In genomic region chr15:66292261-66293084, GRCh38 we compare ENCODE assay signal across 8 cellular contexts. TPM values are rescaled to one million over a fixed set of nuclear protein-coding genes. Genes with fewer than 3 reads are reported as not detected.
DNase-seq lines count a peak whose midpoint lies in the region; ATAC-seq and TF ChIP-seq lines count a peak whose summit lies in the region.

No MANE protein-coding gene starts in this region.

- no peaks in the 10 kb centered on the region for H3K9me3 Mint-ChIP-seq in memory B cell

- peak overlapping the region; percentile 43 for H3K4me3 ChIP-seq in cardiac muscle cell
- H3K4me3 ChIP-seq in astrocyte of the cerebellum (ENCODE audit: low read depth, low read length): peak overlapping the region; percentile 51
- H3K4me3 ChIP-seq in uterus: peak overlapping the region; percentile 50 to 78

- TF ChIP-seq CTCF in cardiac muscle cell (IDR thresholded peaks at IDR 0.05; ENCODE audit: low read depth, low read length) (no peak), astrocyte of the cerebellum (IDR thresholded peaks at IDR 0.05; ENCODE audit: low read depth, low read length, missing control alignments) (no peak), uterus (IDR thresholded peaks at IDR 0.05) (no peak)

- intact Hi-C loops in cardiac septum (cut with DNase I): loop anchor here (5.0 to 10.0 kb wide), 3 partner anchors 92 to 658 kb away; partner anchors contain the start of gene MAP2K1
- intact Hi-C loops in uterus (cut with DNase I; ENCODE audit: low total_unique reads): no loop called here

- no peak overlapping the region for H3K27ac ChIP-seq in cardiac muscle cell
- peak overlapping the region; percentile 90 to 94 for H3K27ac ChIP-seq in uterus

- H3K27me3 ChIP-seq in cardiac muscle cell (peaks cover 2% of the 10 kb centered on the region), uterus (no peaks in the 10 kb centered on the region)

- DNase-seq in cardiac muscle cell (ENCODE audit: low read depth in 1 of 2, low spot score in 1 of 2) (no peak), cardiac septum (ENCODE audit: low spot score) (no peak), astrocyte of the cerebellum (ENCODE audit: low read depth) (no peak), memory B cell (ENCODE audit: low spot score in 2 of 2) (no peak), uterus (no peak), activated gamma-delta T cell (lab: John Stamatoyannopoulos, UW) (no peak), hippocampal formation (lab: John Stamatoyannopoulos, UW) (no peak)

- H3K4me1 ChIP-seq in cardiac muscle cell (ENCODE audit: low read depth) (peaks cover 30% of the 10 kb centered on the region), uterus (peaks cover 0 to 21% of the 10 kb centered on the region in 2 donors)

- peaks cover 24% of the 10 kb centered on the region for H3K4me1 Mint-ChIP-seq in memory B cell

- H3K4me3 Mint-ChIP-seq in memory B cell: peak overlapping the region; percentile 86

- in situ Hi-C loops in astrocyte of the cerebellum (cut with HindIII; ENCODE audit: low sequenced_read_pairs): no loop called here

- H3K27ac Mint-ChIP-seq in memory B cell: peak overlapping the region; percentile 90

- ATAC-seq in memory B cell (ENCODE audit: low read depth) (no peak), GM19397 (IDR thresholded peaks at IDR 0.05; ENCODE audit: unreplicated experiment) (no peak)

- H3K36me3 Mint-ChIP-seq in memory B cell: no peaks in the 10 kb centered on the region

- H3K9me3 ChIP-seq in cardiac muscle cell (ENCODE audit: low read depth) (no peaks in the 10 kb centered on the region), uterus (no peaks in the 10 kb centered on the region)

- no peak for TF ChIP-seq POLR2A in uterus (IDR thresholded peaks at IDR 0.05)

- H3K36me3 ChIP-seq in cardiac muscle cell (no peaks in the 10 kb centered on the region), uterus (no peaks in the 10 kb centered on the region)

- no peaks in the 10 kb centered on the region for H3K27me3 Mint-ChIP-seq in memory B cell

RNA-seq across cellular contexts. Expression of gene DIS3L, which starts 0.9 kb away (rescaled TPM):
- total RNA-seq in cardiac muscle cell (27.2 and 37.6 TPM in 2 replicates), cardiac septum (30.9 TPM), uterus (10 to 100 TPM; 15.1 to 68.7 (median 32.0) TPM)
- polyA plus RNA-seq in cardiac muscle cell: 30.2 and 39.6 TPM in 2 replicates

RNA-seq across cellular contexts. Expression of gene MEGF11, which starts 38.9 kb away (rescaled TPM):
- total RNA-seq in cardiac muscle cell: 0.28 and 0.30 TPM in 2 replicates
- polyA plus RNA-seq in cardiac muscle cell: 2.7 TPM in 1 of 2 replicates, not detected in the other
- total RNA-seq in cardiac septum: not detected
- total RNA-seq in uterus: under 1 TPM in 1 of 4 donors, not detected in 3; 0.76 TPM
